ENCODE assay signal across 7 cellular contexts in the genomic region with DNA sequence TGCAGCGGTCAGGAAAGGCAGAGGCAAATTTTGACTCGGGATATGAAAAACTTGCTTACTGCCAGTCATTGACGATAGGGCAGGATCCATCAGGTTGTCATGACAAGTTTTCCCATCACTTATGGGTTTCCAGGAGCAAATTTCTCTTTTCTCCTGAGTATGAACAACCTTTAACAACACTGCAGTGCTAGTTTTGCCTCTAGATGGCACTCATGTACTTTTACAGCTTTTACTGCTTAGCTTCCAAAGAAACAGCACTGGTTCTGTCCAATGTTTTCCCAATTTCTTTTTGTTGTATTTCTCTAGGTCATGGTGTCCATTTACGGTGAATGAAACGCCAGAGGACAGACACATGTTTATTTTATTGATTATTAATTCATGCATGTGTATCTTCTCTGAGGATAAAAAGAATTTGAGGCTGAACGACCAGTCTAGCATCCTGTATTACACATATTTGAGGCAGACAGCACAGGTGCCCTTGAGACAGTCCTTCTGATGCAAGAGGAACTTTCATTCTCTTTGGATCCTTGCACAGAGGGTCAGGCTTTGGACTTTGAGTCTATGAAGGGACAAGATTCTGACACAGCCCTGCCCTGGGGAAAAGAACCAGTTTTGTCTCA.
DNase-seq lines count a peak whose midpoint lies in the region; ATAC-seq, FAIRE-seq and TF ChIP-seq lines count a peak whose summit lies in the region.

No MANE protein-coding gene starts in this region.

- no peak overlapping the region for H3K4me2 ChIP-seq in OCI-LY1 (ENCODE audit: low read length)

- no peaks in the 10 kb centered on the region for H3F3A ChIP-seq in OCI-LY1 (ENCODE audit: insufficient read depth, low read length)

- H3K27ac ChIP-seq in OCI-LY1 (ENCODE audit: low read depth, low read length, poor library complexity, severe bottlenecking) = no peak overlapping the region

- peak; percentile 87 for TF ChIP-seq CTCF in OCI-LY1 (IDR thresholded peaks at IDR 0.05; ENCODE audit: low read length)
- peak; percentile 56 for TF ChIP-seq CTCF in mucosa of descending colon (IDR thresholded peaks at IDR 0.05)

- no peaks in the 10 kb centered on the region for H3K27me3 ChIP-seq in OCI-LY1 (ENCODE audit: insufficient read depth, low read length)

- peak; percentile 28 for DNase-seq in HuH-7 (ENCODE audit: low spot score)
- DNase-seq in mucosa of descending colon = peak in 1 of 3 donors; percentile 77
- DNase-seq in ecto neural progenitor cell (ENCODE audit: low spot score) = no peak

- ATAC-seq in mucosa of descending colon = peak; percentile 57
- no peak for ATAC-seq in HG03571 (IDR thresholded peaks at IDR 0.05; ENCODE audit: unreplicated experiment)

- H3K36me3 ChIP-seq in OCI-LY1 (ENCODE audit: insufficient read depth, low read length) (no peaks in the 10 kb centered on the region), mucosa of descending colon (ENCODE audit: low read depth) (no peaks in the 10 kb centered on the region)

- FAIRE-seq in G401.6 (lab: Jason Lieb, UNC) = peak; percentile 6
- FAIRE-seq in endometrium (lab: Jason Lieb, UNC) = peak; percentile 92

- H3K9ac ChIP-seq in OCI-LY1 (ENCODE audit: low read length) = no peak overlapping the region

- H4K20me1 ChIP-seq in OCI-LY1 (ENCODE audit: insufficient read depth, low read length) = no peaks in the 10 kb centered on the region

- no peak overlapping the region for H3K4me3 ChIP-seq in OCI-LY1 (ENCODE audit: low read depth, low read length, poor library complexity, severe bottlenecking)
- H3K4me3 ChIP-seq in mucosa of descending colon = no peak overlapping the region

- H3K9me2 ChIP-seq in OCI-LY1 (ENCODE audit: low read depth, low read length) = no peaks in the 10 kb centered on the region

- H3K9me3 ChIP-seq in OCI-LY1 (ENCODE audit: low read length) = no peaks in the 10 kb centered on the region
- H3K9me3 ChIP-seq in mucosa of descending colon = no peaks in the 10 kb centered on the region

- intact Hi-C loops in mucosa of descending colon (cut with DNase I, micrococcal nuclease) = loop anchor here (5.0 to 10.0 kb wide), 2 partner anchors 93 to 95 kb away; no protein-coding TSS in a partner anchor

- H3K79me2 ChIP-seq in OCI-LY1 (ENCODE audit: insufficient read depth, low read length) = no peaks in the 10 kb centered on the region

- H3K4me1 ChIP-seq in OCI-LY1 (ENCODE audit: insufficient read depth, low read length, severe bottlenecking) = no peaks in the 10 kb centered on the region
- H3K4me1 ChIP-seq in mucosa of descending colon (ENCODE audit: low read depth) = no peaks in the 10 kb centered on the region

- no peak overlapping the region for H2AFZ ChIP-seq in OCI-LY1 (ENCODE audit: low read length)
